Comparison of ENCODE assay signal across 20 cellular contexts in genomic region chr20:63233924-63234323, GRCh38. TPM values are rescaled to one million over a fixed set of nuclear protein-coding genes. Genes with fewer than 3 reads are reported as not detected.
DNase-seq lines count a peak whose midpoint lies in the region; ATAC-seq and TF ChIP-seq lines count a peak whose summit lies in the region.
"Had no signal": no experiment of that assay in that cellular context is flagged by ENCODE, and none has a peak within 500 bp of the region (broad histone marks: within the 10 kb centered on the region; RNA-seq: fewer than 3 reads in every experiment).

No MANE protein-coding gene starts in this region.

- no peak overlapping the region for H3K9ac ChIP-seq in smooth muscle cell (ENCODE audit: low read depth)

- H3K36me3 ChIP-seq in HEK293 (ENCODE audit: control insufficient read depth in 2 of 2, insufficient read depth in 1 of 2, low read length in 2 of 2) = no peaks in the 10 kb centered on the region
- H3K36me3 ChIP-seq in Panc1 (ENCODE audit: control insufficient read depth, insufficient read depth, low read length) = no peaks in the 10 kb centered on the region
- H3K36me3 ChIP-seq in smooth muscle cell (ENCODE audit: low read depth) = no peaks in the 10 kb centered on the region
- H3K36me3 ChIP-seq: Peyer's patch, SJCRH30 had no signal

- no peak overlapping the region for H3K27ac ChIP-seq in HEK293 (ENCODE audit: extremely low read depth, low read depth, low read length)
- H3K27ac ChIP-seq in Panc1 (ENCODE audit: low read length) = peak overlapping the region; percentile 81
- peak overlapping the region; percentile 93 for H3K27ac ChIP-seq in smooth muscle cell (ENCODE audit: low read depth)
- H3K27ac ChIP-seq: Peyer's patch, SJCRH30 had no signal

- H3K4me2 ChIP-seq in smooth muscle cell = peak overlapping the region; percentile 65

- CTCF ChIA-PET in HEK293 (lab: Yijun Ruan, JAX) = interaction anchor here (1.2 to 7.0 kb wide), 2 partner anchors 10 to 48 kb away, joined by 4 to 72 read pairs; no protein-coding TSS in a partner anchor
- CTCF ChIA-PET in Panc1 (lab: Charles Lee) = interaction anchor here (0.6 to 3.6 kb wide), 4 partner anchors 9 to 968 kb away, joined by 3 to 52 read pairs (median 4); partner anchors contain the start of gene YTHDF1

- DNase-seq in Panc1 (ENCODE audit: low read depth, low spot score) (no peak), smooth muscle cell (lab: John Stamatoyannopoulos, UW; ENCODE audit: unreplicated experiment) (no peak), NCI-H226 (no peak), DMS53 (lab: John Stamatoyannopoulos, UW) (no peak)
- DNase-seq: ACHN, C1 segment of cervical spinal cord, Calu3, DMS153, GOT3, KBM-7, MM.1S, NCI-H1048, NCI-H1417 treated with DMSO at 0.1 percent for 48 hours, NCI-H187 treated with DMSO at 0.1 percent for 48 hours, NCI-H748 treated with DMSO at 0.1 percent for 48 hours, Peyer's patch, SJCRH30, T-helper 1 cell had no signal

- no peak for ATAC-seq in Panc1

- H3F3A ChIP-seq in smooth muscle cell (ENCODE audit: low read depth) = peaks cover 16% of the 10 kb centered on the region

- no peak overlapping the region for H2AFZ ChIP-seq in smooth muscle cell (ENCODE audit: low read depth)

- BruUV-seq in Panc1 (replicated peaks; lab: Mats Ljungman, UMichigan) = no TSS peak

- H3K4me1 ChIP-seq in HEK293 (ENCODE audit: control insufficient read depth, insufficient read depth, low read length) (no peaks in the 10 kb centered on the region), Panc1 (ENCODE audit: control insufficient read depth, insufficient read depth, low read length) (peaks cover 77% of the 10 kb centered on the region), smooth muscle cell (ENCODE audit: low read depth) (peaks cover 43% of the 10 kb centered on the region)
- H3K4me1 ChIP-seq: Peyer's patch had no signal

- H3K4me3 ChIP-seq in HEK293 (ENCODE audit: low read depth, low read length) (no peak overlapping the region), Panc1 (ENCODE audit: low read depth in 2 of 2, low read length in 2 of 2) (no peak overlapping the region), smooth muscle cell (no peak overlapping the region)
- H3K4me3 ChIP-seq: Peyer's patch, SJCRH30 had no signal

- intact Hi-C loops in Panc1 (cut with micrococcal nuclease; ENCODE audit: unreplicated experiment) = no loop called here

- in situ Hi-C loops in Panc1 (cut with HindIII; ENCODE audit: low pct_unique_long_range_greater_than_20kb, low sequenced_read_pairs) = no loop called here

- WGBS in smooth muscle cell (ENCODE audit: low lambda C conversion rate) = 46% methylated on average over 5 of the region's 17 CpGs

- H3K79me2 ChIP-seq in smooth muscle cell (ENCODE audit: low read depth) = no peaks in the 10 kb centered on the region

- POLR2A ChIA-PET in HEK293 (lab: Yijun Ruan, JAX) = interaction anchor here (2.0 kb wide), 1 partner anchor 10 kb away, joined by 4 read pairs; no protein-coding TSS in a partner anchor
- POLR2A ChIA-PET in Panc1 (lab: Charles Lee) = no interaction called here

- TF ChIP-seq CTCF in HEK293 (tag by site-specific recombination; IDR thresholded peaks at IDR 0.05) = no peak
- TF ChIP-seq CTCF in Panc1 (IDR thresholded peaks at IDR 0.05) = no peak
- no peak for TF ChIP-seq CTCF in smooth muscle cell (IDR thresholded peaks at IDR 0.05; ENCODE audit: borderline replicate concordance, insufficient read depth, poor library complexity, severe bottlenecking)

- H3K9me3 ChIP-seq in HEK293 (ENCODE audit: control insufficient read depth, insufficient read depth, low read depth, low read length) (no peaks in the 10 kb centered on the region), Panc1 (ENCODE audit: control insufficient read depth, insufficient read depth, low read depth, low read length) (no peaks in the 10 kb centered on the region), smooth muscle cell (replicated peaks; ENCODE audit: low read depth) (no peaks in the 10 kb centered on the region)
- H3K9me3 ChIP-seq: Peyer's patch, SJCRH30 had no signal

- H3K27me3 ChIP-seq in Panc1 (ENCODE audit: control insufficient read depth, insufficient read depth, low read length) = no peaks in the 10 kb centered on the region
- no peaks in the 10 kb centered on the region for H3K27me3 ChIP-seq in smooth muscle cell (ENCODE audit: low read depth)
- H3K27me3 ChIP-seq: Peyer's patch had no signal

- no peaks in the 10 kb centered on the region for H4K20me1 ChIP-seq in smooth muscle cell (ENCODE audit: low read depth)

TF ChIP-seq in HEK293, 187 proteins besides CTCF, POLR2A, EP300 and RAD21:
- TF ChIP-seq ZFHX2 (tag by site-specific recombination; conservative IDR thresholded peaks at IDR 0.05) = peak; percentile 62
- no peak for TF ChIP-seq ZNF707 (tag by site-specific recombination; IDR thresholded peaks at IDR 0.05)
- TF ChIP-seq EGR2 (tag by site-specific recombination; IDR thresholded peaks at IDR 0.05; ENCODE audit: low read depth) = peak; percentile 67

RNA-seq across cellular contexts. Expression of gene BIRC7, which starts 1.8 kb away (rescaled TPM):
- total RNA-seq in Panc1 (2021; ENCODE audit: unreplicated experiment) (9.0 TPM), smooth muscle cell (3.5 and 5.8 TPM in 2 replicates)
- 3.9 TPM for polyA plus RNA-seq in Panc1 (2012; ENCODE audit: insufficient read length)
- polyA plus RNA-seq in smooth muscle cell = 10.9 and 12.2 TPM in 2 replicates
- total RNA-seq: Peyer's patch had no signal

RNA-seq across cellular contexts. Expression of gene YTHDF1, which starts 18.0 kb away (rescaled TPM):
- total RNA-seq in Panc1 (2021; ENCODE audit: unreplicated experiment) (43.0 TPM), smooth muscle cell (25.3 and 28.2 TPM in 2 replicates)
- 24.9 TPM for polyA plus RNA-seq in Panc1 (2012; ENCODE audit: insufficient read length)
- polyA plus RNA-seq in smooth muscle cell = 35.8 and 50.9 TPM in 2 replicates

RNA-seq across cellular contexts. Expression of gene NKAIN4, which starts 20.3 kb away (rescaled TPM):
- 5.5 TPM for total RNA-seq in Panc1 (2021; ENCODE audit: unreplicated experiment)
- 3.2 TPM for polyA plus RNA-seq in Panc1 (2012; ENCODE audit: insufficient read length)
- total RNA-seq in smooth muscle cell = 34.2 and 50.0 TPM in 2 replicates
- 19.8 and 78.9 TPM in 2 replicates for polyA plus RNA-seq in smooth muscle cell
- total RNA-seq: Calu3; CD8-positive, alpha-beta T cell; Peyer's patch had no signal

RNA-seq across cellular contexts. Expression of gene ARFGAP1, which starts 38.7 kb away (rescaled TPM):
- 110 TPM for total RNA-seq in Panc1 (2021; ENCODE audit: unreplicated experiment)
- 124 TPM for polyA plus RNA-seq in Panc1 (2012; ENCODE audit: insufficient read length)
- 100 and 101 TPM in 2 replicates for total RNA-seq in smooth muscle cell
- polyA plus RNA-seq in smooth muscle cell = 169 and 188 TPM in 2 replicates

RNA-seq across cellular contexts. Expression of gene COL20A1, which starts 59.1 kb away (rescaled TPM):
- total RNA-seq in Panc1 (2021; ENCODE audit: unreplicated experiment) = 0.23 TPM
- not detected for polyA plus RNA-seq in Panc1 (2012; ENCODE audit: insufficient read length)
- 0.36 and 0.81 TPM in 2 replicates for total RNA-seq in smooth muscle cell
- 0.23 and 0.70 TPM in 2 replicates for polyA plus RNA-seq in smooth muscle cell
- total RNA-seq: Calu3, Peyer's patch, SJCRH30 had no signal
